Comparison of ENCODE assay signal across 1 cellular context in the genomic region with DNA sequence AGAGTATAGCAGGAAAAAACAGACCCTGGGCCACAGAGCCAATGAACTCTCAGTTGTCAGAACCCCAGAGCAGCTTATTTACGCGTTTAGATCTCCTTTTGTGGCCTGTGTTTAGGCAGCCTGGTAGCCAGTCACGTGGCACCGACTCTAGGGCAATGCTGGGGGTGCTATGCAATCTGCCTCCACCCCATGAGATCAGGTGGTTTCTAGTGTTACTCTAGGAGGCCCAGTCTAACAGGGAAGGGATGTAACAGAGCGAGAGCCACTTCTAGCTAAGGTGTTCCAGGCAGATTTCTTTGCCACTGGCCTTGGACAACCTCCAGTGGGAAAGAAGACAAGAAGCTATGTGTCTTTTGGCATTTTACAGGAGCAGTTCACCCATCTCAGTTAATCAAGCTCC.
TF ChIP-seq lines count a peak whose summit lies in the region.

No MANE protein-coding gene starts in this region.

TF ChIP-seq in WTC11, 78 proteins besides CTCF, POLR2A, EP300 and RAD21:
- TF ChIP-seq ARID4B (CRISPR knock-in tag; IDR thresholded peaks at IDR 0.05; ENCODE audit: borderline replicate concordance) (no peak), E2F1 (CRISPR knock-in tag; IDR thresholded peaks at IDR 0.05) (no peak), TCF7 (CRISPR knock-in tag; IDR thresholded peaks at IDR 0.05; ENCODE audit: low read depth) (no peak), ZNF232 (CRISPR knock-in tag; IDR thresholded peaks at IDR 0.05) (no peak), SOX15 (CRISPR knock-in tag; IDR thresholded peaks at IDR 0.05) (no peak), FOXJ3 (CRISPR knock-in tag; IDR thresholded peaks at IDR 0.05; ENCODE audit: borderline replicate concordance) (no peak), ZBTB21 (CRISPR knock-in tag; IDR thresholded peaks at IDR 0.05; ENCODE audit: borderline replicate concordance) (no peak), ZNF532 (CRISPR knock-in tag; IDR thresholded peaks at IDR 0.05; ENCODE audit: borderline replicate concordance) (no peak)
- TF ChIP-seq, protein P1, sequence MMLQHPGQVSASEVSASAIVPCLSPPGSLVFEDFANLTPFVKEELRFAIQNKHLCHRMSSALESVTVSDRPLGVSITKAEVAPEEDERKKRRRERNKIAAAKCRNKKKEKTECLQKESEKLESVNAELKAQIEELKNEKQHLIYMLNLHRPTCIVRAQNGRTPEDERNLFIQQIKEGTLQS (CRISPR knock-in tag; conservative IDR thresholded peaks at IDR 0.05): no peak
